Comparison of ENCODE assay signal across 1 cellular context in genomic region chr20:48740714-48741113, GRCh38.
TF ChIP-seq lines count a peak whose summit lies in the region.

No MANE protein-coding gene starts in this region.

TF ChIP-seq in GM12878, 131 proteins besides CTCF, POLR2A, EP300 and RAD21 (continued from another document and continues in another):
- TF ChIP-seq CUX1 (IDR thresholded peaks at IDR 0.05; ENCODE audit: insufficient replicate concordance, low read depth, low read length) (no peak), POU2F2 (IDR thresholded peaks at IDR 0.05; ENCODE audit: borderline replicate concordance, low read depth, low read length) (0 out of 3 replicates have a peak, but pooled peaks have one; percentile 14), ZBED1 (IDR thresholded peaks at IDR 0.05; ENCODE audit: borderline replicate concordance) (no peak), JUND (IDR thresholded peaks at IDR 0.05; ENCODE audit: low read depth, low read length) (no peak), IRF4 (IDR thresholded peaks at IDR 0.05; ENCODE audit: low read depth, low read length) (no peak), TARDBP (IDR thresholded peaks at IDR 0.05; ENCODE audit: borderline replicate concordance) (no peak), ASH2L (IDR thresholded peaks at IDR 0.05; ENCODE audit: borderline replicate concordance, low read depth) (no peak), BRCA1 (IDR thresholded peaks at IDR 0.05; ENCODE audit: low read depth, low read length) (no peak), ZNF687 (IDR thresholded peaks at IDR 0.05) (no peak), HDGF (IDR thresholded peaks at IDR 0.05) (no peak), PAX8 (IDR thresholded peaks at IDR 0.05) (no peak), E2F4 (IDR thresholded peaks at IDR 0.05; ENCODE audit: low read depth, low read length) (no peak), SIN3A (IDR thresholded peaks at IDR 0.05; ENCODE audit: low read depth, low read length) (no peak), CBX5 (IDR thresholded peaks at IDR 0.05; ENCODE audit: low read depth) (no peak), FOXM1 (IDR thresholded peaks at IDR 0.05; ENCODE audit: low read depth, low read length) (peak; percentile 72; the same call in 1 of the 2 replicates), ZBTB33 (IDR thresholded peaks at IDR 0.05) (no peak), SRF (IDR thresholded peaks at IDR 0.05; ENCODE audit: low read depth in 2 of 2, low read length in 2 of 2) (no peak), FOS (IDR thresholded peaks at IDR 0.05; ENCODE audit: borderline replicate concordance, extremely low read depth, insufficient read length) (no peak), ETV6 (conservative IDR thresholded peaks at IDR 0.05 in 1 of 2, IDR thresholded peaks at IDR 0.05 in 1 of 2; ENCODE audit: borderline replicate concordance in 1 of 2, low read depth in 1 of 2) (no peak), JUNB (IDR thresholded peaks at IDR 0.05) (peak; percentile 67), ZNF622 (IDR thresholded peaks at IDR 0.05) (no peak), CEBPB (IDR thresholded peaks at IDR 0.05; ENCODE audit: borderline replicate concordance in 1 of 2, low read depth in 2 of 2, low read length in 2 of 2) (peak in 1 of 2 experiments; percentile 51; a peak in 1 of 4 replicates), GATAD2B (conservative IDR thresholded peaks at IDR 0.05; ENCODE audit: low read depth) (no peak), MTA3 (IDR thresholded peaks at IDR 0.05; ENCODE audit: borderline replicate concordance, low read length) (no peak), LARP7 (IDR thresholded peaks at IDR 0.05) (no peak), PRDM15 (CRISPR knock-in tag; IDR thresholded peaks at IDR 0.05) (no peak), ZNF207 (IDR thresholded peaks at IDR 0.05; ENCODE audit: borderline replicate concordance) (no peak), TCF12 (IDR thresholded peaks at IDR 0.05; ENCODE audit: low read depth, low read length) (no peak), NR2C2 (IDR thresholded peaks at IDR 0.05; ENCODE audit: borderline replicate concordance, control insufficient read depth, insufficient read length, low read depth) (no peak), ATF3 (IDR thresholded peaks at IDR 0.05; ENCODE audit: borderline replicate concordance, extremely low read depth, low read depth, low read length) (no peak), IKZF1 (conservative IDR thresholded peaks at IDR 0.05) (no peak), MYC (IDR thresholded peaks at IDR 0.05; ENCODE audit: insufficient read depth, insufficient read length, insufficient replicate concordance, low read length, severe bottlenecking) (no peak), RAD51 (IDR thresholded peaks at IDR 0.05) (no peak), E4F1 (IDR thresholded peaks at IDR 0.05; ENCODE audit: borderline replicate concordance, partially characterized antibody) (no peak), KDM1A (IDR thresholded peaks at IDR 0.05; ENCODE audit: borderline replicate concordance) (no peak)
